Comparison of ENCODE assay signal across 24 cellular contexts in the genomic region with DNA sequence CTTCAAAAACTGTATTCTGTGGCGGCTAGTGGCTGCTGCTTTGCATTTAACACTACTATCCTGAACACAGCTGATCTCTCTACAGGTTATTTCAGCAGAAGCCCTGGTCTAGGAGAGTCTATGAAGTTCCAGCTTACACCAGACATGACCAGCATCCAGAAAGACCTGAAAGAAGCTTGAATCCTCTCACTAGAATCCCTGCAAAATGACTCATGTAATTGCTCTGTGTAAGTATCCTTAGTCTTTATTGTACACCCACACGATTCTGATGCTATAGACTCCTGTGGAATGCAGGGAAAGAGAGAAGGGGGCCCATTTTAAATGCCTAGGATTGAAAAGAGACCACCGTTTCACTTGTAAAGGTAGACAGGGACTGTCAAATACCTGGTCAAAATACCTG. TPM values are rescaled to one million over a fixed set of nuclear protein-coding genes. Genes with fewer than 3 reads are reported as not detected.
DNase-seq lines count a peak whose midpoint lies in the region; ATAC-seq, FAIRE-seq and TF ChIP-seq lines count a peak whose summit lies in the region.
"Had no signal": no experiment of that assay in that cellular context is flagged by ENCODE, and none has a peak within 500 bp of the region (broad histone marks: within the 10 kb centered on the region; RNA-seq: fewer than 3 reads in every experiment).

No MANE protein-coding gene starts in this region.

- WGBS in upper lobe of left lung, 2 donors = 63 to 79% methylated on average over 3 of the region's 3 CpGs

- H3F3A ChIP-seq in neural progenitor cell (ENCODE audit: low read depth) = peaks cover 5% of the 10 kb centered on the region

- H3K4me1 ChIP-seq in neural progenitor cell (peaks cover 29% of the 10 kb centered on the region), upper lobe of left lung (no peaks in the 10 kb centered on the region)

- no peak overlapping the region for H3K27ac ChIP-seq in neural progenitor cell
- no peak overlapping the region for H3K27ac ChIP-seq in upper lobe of left lung
- H3K27ac ChIP-seq: cardiac muscle cell had no signal

- peak overlapping the region; percentile 93 for H3K4me3 Mint-ChIP-seq in neural progenitor cell
- H3K4me3 Mint-ChIP-seq: activated naive CD8-positive, alpha-beta T cell treated with anti-CD3 and anti-CD28 coated beads for 36 hours; CD8-positive, alpha-beta T cell; T-helper 2 cell treated with Interferon-gamma antibody and Interleukin-4, amounts not matched to agents 5 μg/mL and 100 μg/mL, for 36 hours had no signal

- H3K4me1 Mint-ChIP-seq in neural progenitor cell = peaks cover 49% of the 10 kb centered on the region
- H3K4me1 Mint-ChIP-seq: activated naive CD8-positive, alpha-beta T cell treated with anti-CD3 and anti-CD28 coated beads for 36 hours; naive B cell had no signal

- H3K9me3 ChIP-seq in neural progenitor cell (ENCODE audit: low read depth) (no peaks in the 10 kb centered on the region), upper lobe of left lung (no peaks in the 10 kb centered on the region)

- no peaks in the 10 kb centered on the region for H3K36me3 Mint-ChIP-seq in neural progenitor cell
- H3K36me3 Mint-ChIP-seq: activated naive CD8-positive, alpha-beta T cell treated with anti-CD3 and anti-CD28 coated beads for 36 hours; CD8-positive, alpha-beta T cell; naive B cell had no signal

- peak; percentile 43 for DNase-seq in AG10803 (ENCODE audit: low read depth)
- peak; percentile 44 for DNase-seq in LHCN-M2 (ENCODE audit: low read depth)
- DNase-seq in bronchial epithelial cell (ENCODE audit: low read depth) = peak; percentile 55
- DNase-seq in neural progenitor cell (ENCODE audit: low spot score) = no peak
- DNase-seq in upper lobe of left lung = no peak
- DNase-seq in NCI-H1105 treated with DMSO at 0.1 percent for 48 hours (lab: John Stamatoyannopoulos, UW) = no peak
- DNase-seq: activated CD4-positive, CD25-positive, alpha-beta regulatory T cell treated with anti-CD3 and anti-CD28 coated beads, Interleukin-2, amount 50 U/mL, for 72 hours; activated CD8-positive, alpha-beta memory T cell treated with anti-CD3 and anti-CD28 coated beads for 24 hours; activated naive CD8-positive, alpha-beta T cell treated with anti-CD3 and anti-CD28 coated beads for 36 hours; CD8-positive, alpha-beta T cell; DND-41; erythroblast; KBM-7; naive B cell; NCI-H526; stimulated activated CD4-positive, alpha-beta T cell treated with anti-CD3 and anti-CD28 coated beads, Interleukin-12 subunit alpha, Interleukin-12 subunit beta, amount 100 ng/mL, for 4 hours had no signal

- H3K4me2 ChIP-seq in neural progenitor cell = no peak overlapping the region

- no peak overlapping the region for H3K27ac Mint-ChIP-seq in neural progenitor cell
- H3K27ac Mint-ChIP-seq: activated naive CD8-positive, alpha-beta T cell treated with anti-CD3 and anti-CD28 coated beads for 36 hours; CD8-positive, alpha-beta T cell; naive B cell; T-helper 2 cell treated with Interferon-gamma antibody and Interleukin-4, amounts not matched to agents 5 μg/mL and 100 μg/mL, for 36 hours had no signal

- no peaks in the 10 kb centered on the region for H3K9me3 Mint-ChIP-seq in neural progenitor cell
- H3K9me3 Mint-ChIP-seq: activated naive CD8-positive, alpha-beta T cell treated with anti-CD3 and anti-CD28 coated beads for 36 hours; CD8-positive, alpha-beta T cell; T-helper 2 cell treated with Interferon-gamma antibody and Interleukin-4, amounts not matched to agents 5 μg/mL and 100 μg/mL, for 36 hours had no signal

- no peak for FAIRE-seq in bronchial epithelial cell (lab: Jason Lieb, UNC)
- FAIRE-seq: H54 had no signal

- no peak overlapping the region for H3K9ac ChIP-seq in neural progenitor cell

- H4K20me1 ChIP-seq in neural progenitor cell (ENCODE audit: low read depth) = no peaks in the 10 kb centered on the region

- no peaks in the 10 kb centered on the region for H3K36me3 ChIP-seq in bronchial epithelial cell (ENCODE audit: control insufficient read depth, insufficient read depth, low read length)
- H3K36me3 ChIP-seq in neural progenitor cell = no peaks in the 10 kb centered on the region
- no peaks in the 10 kb centered on the region for H3K36me3 ChIP-seq in upper lobe of left lung
- H3K36me3 ChIP-seq: cardiac muscle cell had no signal

- H3K27me3 ChIP-seq in bronchial epithelial cell (ENCODE audit: control insufficient read depth, insufficient read depth, low read length) (peaks cover 5% of the 10 kb centered on the region), neural progenitor cell (peaks cover 7% of the 10 kb centered on the region), upper lobe of left lung (peaks cover 0 to 3% (median 0%) of the 10 kb centered on the region in 4 donors)

- TF ChIP-seq CTCF in AG10803 (conservative IDR thresholded peaks at IDR 0.05; ENCODE audit: low read length) (no peak), bronchial epithelial cell (IDR thresholded peaks at IDR 0.05; ENCODE audit: insufficient read depth, low read length, severe bottlenecking) (no peak), neural progenitor cell (IDR thresholded peaks at IDR 0.05) (no peak), upper lobe of left lung (IDR thresholded peaks at IDR 0.05) (no peak)

- TF ChIP-seq POLR2A in upper lobe of left lung (IDR thresholded peaks at IDR 0.05) = no peak

- TF ChIP-seq EP300 in upper lobe of left lung (IDR thresholded peaks at IDR 0.05) = no peak

- no peaks in the 10 kb centered on the region for H3K27me3 Mint-ChIP-seq in neural progenitor cell (ENCODE audit: insufficient read depth, low read depth)

- H3K4me3 ChIP-seq in AG10803 (ENCODE audit: low read length) (no peak overlapping the region), bronchial epithelial cell (ENCODE audit: low read depth, low read length) (no peak overlapping the region), neural progenitor cell (no peak overlapping the region), upper lobe of left lung (no peak overlapping the region)

- ATAC-seq in GM19467 (IDR thresholded peaks at IDR 0.05; ENCODE audit: unreplicated experiment) = no peak
- ATAC-seq in upper lobe of left lung (ENCODE audit: low FRiP score in 2 of 2) = no peak
- no peak for ATAC-seq in HG02588 (IDR thresholded peaks at IDR 0.05; ENCODE audit: unreplicated experiment)
- ATAC-seq: CD8-positive, alpha-beta T cell had no signal

- no peak overlapping the region for H2AFZ ChIP-seq in neural progenitor cell (replicated peaks)

- H3K79me2 ChIP-seq in neural progenitor cell (ENCODE audit: low read depth) = no peaks in the 10 kb centered on the region

RNA-seq across cellular contexts. Expression of gene GRIA1, which starts 0.9 kb away (rescaled TPM):
- total RNA-seq in LHCN-M2 (2014; rRNA removed) = 7.4 and 10.0 TPM in 2 replicates
- polyA plus RNA-seq in LHCN-M2 (2012) = 6.1 TPM
- under 0.01 TPM in 1 of 2 replicates, not detected in the other for total RNA-seq in bronchial epithelial cell
- 3.3 and 5.0 TPM in 2 replicates for total RNA-seq in neural progenitor cell (ENCODE audit: low replicate concordance)
- 10 to 100 TPM in 2 of 6 donors, 1 to 10 TPM in 4; 4.3 to 17.8 (median 9.3) TPM for total RNA-seq in upper lobe of left lung
- total RNA-seq: activated naive CD8-positive, alpha-beta T cell treated with anti-CD3 and anti-CD28 coated beads for 36 hours; CD8-positive, alpha-beta T cell; dermis microvascular lymphatic vessel endothelial cell; pulmonary artery endothelial cell had no signal
- polyA plus RNA-seq: liver had no signal

Comparison
In these comparisons a context has a peak if more than half of its experiments do, and no peak if none do; other contexts are left out.
1. DNase-seq: peak in AG10803 (single experiment), LHCN-M2 (single experiment) and bronchial epithelial cell (single experiment); none in neural progenitor cell (single experiment), upper lobe of left lung (0 of 2) and NCI-H1105 treated with DMSO at 0.1 percent for 48 hours (single experiment).